In the genomic region with DNA sequence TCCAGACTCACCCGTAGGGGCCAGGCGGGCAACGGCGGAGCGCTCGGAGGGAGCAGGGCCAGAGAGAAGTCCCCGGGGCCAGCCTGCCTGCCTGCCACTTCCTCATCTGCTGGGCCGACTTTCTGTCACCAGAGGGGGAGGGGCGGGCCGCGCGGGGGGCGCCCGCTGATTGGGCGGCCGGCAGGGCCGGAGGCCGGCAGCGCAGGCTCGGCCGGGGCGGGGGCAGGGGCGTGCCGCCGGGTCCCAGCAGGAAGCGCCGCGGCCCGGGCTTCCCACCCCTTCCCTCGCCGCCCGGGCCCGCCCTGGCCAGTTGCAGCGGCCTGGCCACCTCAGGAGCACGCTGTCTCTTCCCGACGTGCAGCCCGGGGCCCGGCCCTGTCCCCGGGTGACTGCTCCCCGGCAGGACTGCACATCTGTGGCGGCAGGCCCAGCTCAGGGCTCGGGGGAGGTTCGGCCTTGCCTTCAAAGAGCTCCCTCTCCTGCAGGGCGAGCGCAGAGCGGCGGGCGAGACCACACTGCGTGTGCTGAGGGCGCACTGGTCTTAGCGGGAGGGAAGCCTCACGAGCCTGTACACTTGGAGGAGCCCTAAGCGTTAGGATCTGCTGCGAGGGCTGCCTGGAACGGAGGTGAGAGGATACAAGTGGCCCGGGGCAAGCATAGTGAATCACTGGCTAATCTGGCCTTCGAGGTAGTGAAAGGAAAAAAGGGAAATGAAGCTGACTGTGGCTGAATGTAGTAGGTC, we compare ENCODE assay signal across 8 cellular contexts. TPM values are rescaled to one million over a fixed set of nuclear protein-coding genes. Genes with fewer than 3 reads are reported as not detected.
A peak's percentile ranks its signal among the peaks of the same experiment; 100 is the strongest.
DNase-seq lines count a peak whose midpoint lies in the region; ATAC-seq and TF ChIP-seq lines count a peak whose summit lies in the region.

A gene (minus strand): TSS at position 108 of the 742 bp plus-strand sequence. CDS start 2,402 bp downstream, outside the sequence.

- H3K79me1 ChIP-seq in trophoblast cell (ENCODE audit: low read length) = peaks cover 20% of the 10 kb centered on the region

- H3K9me3 Mint-ChIP-seq in activated naive CD8-positive, alpha-beta T cell treated with anti-CD3 and anti-CD28 coated beads for 36 hours = no peaks in the 10 kb centered on the region

- H2BK120ac ChIP-seq in trophoblast cell (ENCODE audit: insufficient read depth, low read length, poor library complexity) = peak within 1 kb of the TSS; percentile 95

- H3K27ac ChIP-seq in trophoblast cell (ENCODE audit: low read depth, low read length) = peak within 1 kb of the TSS; percentile 96
- H3K27ac ChIP-seq in tibial nerve = peak within 1 kb of the TSS; percentile 88 to 98 (median 98)

- peak within 1 kb of the TSS; percentile 95 for H3K14ac ChIP-seq in trophoblast cell (ENCODE audit: low read length)

- peak within 1 kb of the TSS; percentile 97 for H2BK5ac ChIP-seq in trophoblast cell (ENCODE audit: low read depth, low read length, poor library complexity)

- peaks cover 15% of the 10 kb centered on the region for H3K79me2 ChIP-seq in trophoblast cell (ENCODE audit: control insufficient read depth, insufficient read depth, low read length, poor library complexity)

- peaks cover 25 to 30% of the 10 kb centered on the region in 2 experiments for H3K4me1 ChIP-seq in trophoblast cell (ENCODE audit: control insufficient read depth in 1 of 2, insufficient read depth in 2 of 2, low read length in 2 of 2)
- peaks cover 0 to 42% (median 20%) of the 10 kb centered on the region in 4 donors for H3K4me1 ChIP-seq in tibial nerve

- H3K4me1 Mint-ChIP-seq in activated naive CD8-positive, alpha-beta T cell treated with anti-CD3 and anti-CD28 coated beads for 36 hours = peaks cover 24% of the 10 kb centered on the region

- H3K4me3 ChIP-seq in trophoblast cell (ENCODE audit: low read depth, low read length) = peak within 1 kb of the TSS; percentile 82
- H3K4me3 ChIP-seq in tibial nerve = peak within 1 kb of the TSS; percentile 80 to 97 (median 91)

- H3K4me2 ChIP-seq in trophoblast cell (ENCODE audit: low read length) = peak within 1 kb of the TSS; percentile 91

- peak within 1 kb of the TSS; percentile 92 for H4K12ac ChIP-seq in trophoblast cell (ENCODE audit: low read depth, low read length)

- DNase-seq in NCI-H1105 treated with DMSO at 0.1 percent for 48 hours (lab: John Stamatoyannopoulos, UW) = peak; percentile 85
- peak; percentile 92 for DNase-seq in SKM-1 treated with dmso at 0.1 percent for 144 hours (lab: John Stamatoyannopoulos, UW; ENCODE audit: unreplicated experiment)
- DNase-seq in activated naive CD8-positive, alpha-beta T cell treated with anti-CD3 and anti-CD28 coated beads for 36 hours = peak; percentile 94
- peak; percentile 98 for DNase-seq in Right ventricle myocardium inferior (ENCODE audit: missing footprints)
- DNase-seq in trophoblast cell = peak; percentile 93 to 95
- DNase-seq in tibial nerve (ENCODE audit: low spot score in 2 of 2) = peak; percentile 83 to 86

- WGBS in trophoblast cell (ENCODE audit: extremely low coverage, insufficient coverage, insufficient read length) = no CpG with 5 or more reads among the region's 58 CpGs
- 1% methylated on average over 15 to 35 of the region's 58 CpGs for WGBS in tibial nerve, 2 donors

- peak within 1 kb of the TSS; percentile 95 for H3K18ac ChIP-seq in trophoblast cell (ENCODE audit: low read length)

- peak in 1 of 2 donors; percentile 81 for TF ChIP-seq EP300 in tibial nerve (IDR thresholded peaks at IDR 0.05)

- peak within 1 kb of the TSS; percentile 82 for H2AFZ ChIP-seq in trophoblast cell (ENCODE audit: insufficient read depth, low read length, poor library complexity)

- peak within 1 kb of the TSS; percentile 95 for H2AK5ac ChIP-seq in trophoblast cell (ENCODE audit: low read length)

- peak in 3 of 5 experiments; percentile 14 to 55 (median 37) for TF ChIP-seq CTCF in tibial nerve (IDR thresholded peaks at IDR 0.05)

- H3K23ac ChIP-seq in trophoblast cell (ENCODE audit: low read length) = no peak within 1 kb of the TSS

- peaks cover 22% of the 10 kb centered on the region for H3K36me3 Mint-ChIP-seq in activated naive CD8-positive, alpha-beta T cell treated with anti-CD3 and anti-CD28 coated beads for 36 hours

- H3K4me3 Mint-ChIP-seq in activated naive CD8-positive, alpha-beta T cell treated with anti-CD3 and anti-CD28 coated beads for 36 hours = peak within 1 kb of the TSS; percentile 93

- peak within 1 kb of the TSS; percentile 96 for H4K91ac ChIP-seq in trophoblast cell (ENCODE audit: low read depth, low read length)

- peak within 1 kb of the TSS; percentile 95 for H3K27ac Mint-ChIP-seq in activated naive CD8-positive, alpha-beta T cell treated with anti-CD3 and anti-CD28 coated beads for 36 hours

- H3K9me3 ChIP-seq in trophoblast cell (ENCODE audit: insufficient read depth, low read depth, low read length) = no peaks in the 10 kb centered on the region
- H3K9me3 ChIP-seq in tibial nerve = no peaks in the 10 kb centered on the region

- H3K27me3 ChIP-seq in trophoblast cell (ENCODE audit: insufficient read depth, low read length) = no peaks in the 10 kb centered on the region
- no peaks in the 10 kb centered on the region for H3K27me3 ChIP-seq in tibial nerve

- H3K4ac ChIP-seq in trophoblast cell (ENCODE audit: low read depth, low read length) = peak within 1 kb of the TSS; percentile 95

- H3K27me3 Mint-ChIP-seq in activated naive CD8-positive, alpha-beta T cell treated with anti-CD3 and anti-CD28 coated beads for 36 hours = no peaks in the 10 kb centered on the region

- H4K8ac ChIP-seq in trophoblast cell (ENCODE audit: low read depth, low read length) = peak within 1 kb of the TSS; percentile 90

- TF ChIP-seq POLR2A in GM10847 (IDR thresholded peaks at IDR 0.05; ENCODE audit: extremely low read depth, insufficient read length) (peak; percentile 90), tibial nerve (IDR thresholded peaks at IDR 0.05) (peak; percentile 26 to 74)

- H3K9ac ChIP-seq in trophoblast cell (ENCODE audit: low read length) = peak within 1 kb of the TSS; percentile 78

- peak within 1 kb of the TSS; percentile 51 for H2BK12ac ChIP-seq in trophoblast cell (ENCODE audit: low read length)

- peaks cover 15 to 26% of the 10 kb centered on the region in 2 experiments for H3K36me3 ChIP-seq in trophoblast cell (ENCODE audit: control insufficient read depth in 1 of 2, insufficient read depth in 2 of 2, low read length in 2 of 2)
- peaks cover 0 to 29% (median 20%) of the 10 kb centered on the region in 3 donors for H3K36me3 ChIP-seq in tibial nerve

- intact Hi-C loops in Right ventricle myocardium inferior (cut with DNase I) = loop anchor here (2.0 to 5.0 kb wide), 2 partner anchors 21 to 66 kb away; a partner anchor contains a TSS

- ATAC-seq in HG02610 (IDR thresholded peaks at IDR 0.05; ENCODE audit: unreplicated experiment) = peak; percentile 76
- ATAC-seq in Right ventricle myocardium inferior = peak; percentile 96

RNA-seq across cellular contexts. Expression of the gene that starts here (rescaled TPM):
- 10 to 100 TPM; 66.9 to 67.4 TPM for total RNA-seq in activated naive CD8-positive, alpha-beta T cell treated with anti-CD3 and anti-CD28 coated beads for 36 hours
- total RNA-seq in Right ventricle myocardium inferior (34.4 TPM), tibial nerve (10 to 100 TPM; 48.6 to 66.6 (median 50.8) TPM)
- polyA plus RNA-seq in trophoblast cell (2013) = 85.2 and 91.6 TPM in 2 replicates

Comparison
In these comparisons a context has a peak if more than half of its experiments do, and no peak if none do; other contexts are left out.
1. Peak in every context shown above with its lines: DNase-seq, ATAC-seq, H3K4me3 ChIP-seq and H3K27ac ChIP-seq.